In genomic region chr15:68227806-68228142, GRCh38 we compare ENCODE assay signal across 9 cellular contexts. TPM values are rescaled to one million over a fixed set of nuclear protein-coding genes. Genes with fewer than 3 reads are reported as not detected.
DNase-seq lines count a peak whose midpoint lies in the region; ATAC-seq and TF ChIP-seq lines count a peak whose summit lies in the region.
"Had no signal": no experiment of that assay in that cellular context is flagged by ENCODE, and none has a peak within 500 bp of the region (broad histone marks: within the 10 kb centered on the region; RNA-seq: fewer than 3 reads in every experiment).

No MANE protein-coding gene starts in this region.

- H3K9ac ChIP-seq in NT2/D1 (ENCODE audit: insufficient read length, low read depth): peak overlapping the region; percentile 96

- intact Hi-C loops in ascending aorta (cut with DNase I): loop anchor here (2.0 to 5.0 kb wide), 2 partner anchors 49 to 685 kb away; partner anchors contain the start of gene MAP2K5

- TF ChIP-seq CTCF in GM12864 (IDR thresholded peaks at IDR 0.05; ENCODE audit: low read depth, low read length, missing control alignments) (no peak), neutrophil (IDR thresholded peaks at IDR 0.05) (no peak), ascending aorta (IDR thresholded peaks at IDR 0.05) (no peak)

- H3K36me3 ChIP-seq in NT2/D1 (ENCODE audit: insufficient read depth, insufficient read length, low read length) (peaks cover 25% of the 10 kb centered on the region), ectodermal cell (ENCODE audit: control insufficient read depth, insufficient read depth, low read length) (peaks cover 7% of the 10 kb centered on the region), neutrophil (no peaks in the 10 kb centered on the region), ascending aorta (no peaks in the 10 kb centered on the region)
- H3K36me3 ChIP-seq in effector memory CD4-positive, alpha-beta T cell (ENCODE audit: control insufficient read depth, insufficient read depth, low read length): no peaks in the 10 kb centered on the region
- H3K36me3 ChIP-seq: heart right ventricle had no signal

- DNase-seq in GM12864 (ENCODE audit: low read depth) (no peak), NT2/D1 (ENCODE audit: low read depth, low spot score) (no peak), DMS 273 (lab: John Stamatoyannopoulos, UW; ENCODE audit: unreplicated experiment) (no peak), ascending aorta (ENCODE audit: low spot score in 2 of 2) (no peak)
- no peak for DNase-seq in effector memory CD4-positive, alpha-beta T cell
- DNase-seq: heart right ventricle had no signal

- H3K9me3 ChIP-seq in NT2/D1 (ENCODE audit: insufficient read depth, low read length) (peaks cover 20% of the 10 kb centered on the region), ectodermal cell (ENCODE audit: control insufficient read depth, low read length) (no peaks in the 10 kb centered on the region), neutrophil (no peaks in the 10 kb centered on the region), ascending aorta (no peaks in the 10 kb centered on the region)
- no peaks in the 10 kb centered on the region for H3K9me3 ChIP-seq in effector memory CD4-positive, alpha-beta T cell (ENCODE audit: control insufficient read depth, low read length)
- H3K9me3 ChIP-seq: heart right ventricle had no signal

- H3K4me3 ChIP-seq in GM12864 (ENCODE audit: low read depth, low read length) (peak overlapping the region; percentile 85), NT2/D1 (ENCODE audit: insufficient read length, low read depth) (peak overlapping the region; percentile 64), ectodermal cell (ENCODE audit: insufficient read depth, low read depth, low read length) (peak overlapping the region; percentile 77), neutrophil (ENCODE audit: low read depth in 1 of 2, low read length in 1 of 2) (peak overlapping the region; percentile 79 to 91), ascending aorta (no peak overlapping the region)
- H3K4me3 ChIP-seq in effector memory CD4-positive, alpha-beta T cell (ENCODE audit: insufficient read depth, low read depth, low read length, poor library complexity, severe bottlenecking): no peak overlapping the region

- ATAC-seq in GM21825 (IDR thresholded peaks at IDR 0.05; ENCODE audit: unreplicated experiment): no peak
- ATAC-seq: heart right ventricle had no signal

- H3K27me3 ChIP-seq in NT2/D1 (ENCODE audit: insufficient read depth, insufficient read length): no peaks in the 10 kb centered on the region
- H3K27me3 ChIP-seq in ectodermal cell (ENCODE audit: control insufficient read depth, insufficient read depth, low read length, poor library complexity, severe bottlenecking): no peaks in the 10 kb centered on the region
- no peaks in the 10 kb centered on the region for H3K27me3 ChIP-seq in neutrophil
- no peaks in the 10 kb centered on the region for H3K27me3 ChIP-seq in effector memory CD4-positive, alpha-beta T cell (replicated peaks; ENCODE audit: control insufficient read depth, insufficient read depth, low read length, poor library complexity, severe bottlenecking)
- no peaks in the 10 kb centered on the region for H3K27me3 ChIP-seq in ascending aorta
- H3K27me3 ChIP-seq: heart right ventricle had no signal

- 86 to 87% methylated on average over 7 of the region's 7 CpGs for WGBS in ectodermal cell, 2 experiments

- peaks cover 15% of the 10 kb centered on the region for H3K4me1 ChIP-seq in NT2/D1 (ENCODE audit: insufficient read depth, insufficient read length)
- H3K4me1 ChIP-seq in ectodermal cell (ENCODE audit: control insufficient read depth, insufficient read depth, low read length): peaks cover 16% of the 10 kb centered on the region
- H3K4me1 ChIP-seq in neutrophil (ENCODE audit: control insufficient read depth in 1 of 2, insufficient read depth in 1 of 2, low read depth in 1 of 2, low read length in 1 of 2): peaks cover 20 to 29% of the 10 kb centered on the region in 2 experiments
- H3K4me1 ChIP-seq in effector memory CD4-positive, alpha-beta T cell (ENCODE audit: control insufficient read depth, insufficient read depth, low read length, poor library complexity, severe bottlenecking): peaks cover 13% of the 10 kb centered on the region
- peaks cover 0 to 13% of the 10 kb centered on the region in 2 donors for H3K4me1 ChIP-seq in ascending aorta

- H3K27ac ChIP-seq in ectodermal cell (ENCODE audit: insufficient read depth, low read depth, low read length, poor library complexity, severe bottlenecking) (no peak overlapping the region), neutrophil (peak overlapping the region; percentile 81), ascending aorta (no peak overlapping the region)
- H3K27ac ChIP-seq in effector memory CD4-positive, alpha-beta T cell (ENCODE audit: insufficient read depth, low read length, poor library complexity, severe bottlenecking): no peak overlapping the region

RNA-seq across cellular contexts. Expression of gene CLN6, which starts 1.8 kb away (rescaled TPM):
- 78.6 TPM for polyA plus RNA-seq in ectodermal cell (2013, experiment 1 of 4)
- polyA plus RNA-seq in ectodermal cell (2013, experiment 2 of 4): 83.7 TPM
- 49.3 TPM for polyA plus RNA-seq in ectodermal cell (2013, experiment 3 of 4)
- 55.8 TPM for polyA plus RNA-seq in ectodermal cell (2013, experiment 4 of 4)
- 6.4 TPM for total RNA-seq in ascending aorta

RNA-seq across cellular contexts. Expression of gene CALML4, which starts 22.6 kb away (rescaled TPM):
- 15.0 TPM for polyA plus RNA-seq in ectodermal cell (2013, experiment 1 of 4)
- 15.6 TPM for polyA plus RNA-seq in ectodermal cell (2013, experiment 2 of 4)
- polyA plus RNA-seq in ectodermal cell (2013, experiment 3 of 4): 7.9 TPM
- polyA plus RNA-seq in ectodermal cell (2013, experiment 4 of 4): 8.1 TPM
- 0.85 TPM for total RNA-seq in ascending aorta

RNA-seq across cellular contexts. Expression of gene FEM1B, which starts 49.8 kb away (rescaled TPM):
- 37.4 TPM for polyA plus RNA-seq in ectodermal cell (2013, experiment 1 of 4)
- polyA plus RNA-seq in ectodermal cell (2013, experiment 2 of 4): 41.9 TPM
- polyA plus RNA-seq in ectodermal cell (2013, experiment 3 of 4): 39.2 TPM
- polyA plus RNA-seq in ectodermal cell (2013, experiment 4 of 4): 42.4 TPM
- total RNA-seq in ascending aorta: 57.0 TPM

Comparison
In these comparisons a context has a peak if more than half of its experiments do, and no peak if none do; other contexts are left out.
1. H3K4me3 ChIP-seq: peak in GM12864 (single experiment), NT2/D1 (single experiment), ectodermal cell (single experiment) and neutrophil (2 of 2); none in effector memory CD4-positive, alpha-beta T cell (single experiment) and ascending aorta (0 of 2).